25 cellular contexts compared by ENCODE assay signal in genomic region chr4:103095080-103095479, GRCh38.
"Had no signal": no experiment of that assay in that cellular context is flagged by ENCODE, and none has a peak within 500 bp of the region (broad histone marks: within the 10 kb centered on the region; RNA-seq: fewer than 3 reads in every experiment).

No MANE protein-coding gene starts in this region.

- H3K27me3 ChIP-seq: ascending aorta, cardiac muscle cell, gastroesophageal sphincter, neutrophil, ovary, thyroid gland, upper lobe of left lung, vagina had no signal

- H3K4me1 ChIP-seq: prostate gland had no signal

- H3K9me3 ChIP-seq: ascending aorta, gastroesophageal sphincter, left ventricle myocardium inferior, neutrophil, ovary, prostate gland, thyroid gland, upper lobe of left lung, vagina had no signal

- H3K36me3 ChIP-seq: neutrophil, ovary had no signal

- H3K4me3 ChIP-seq: ascending aorta, cardiac muscle cell, coronary artery, gastroesophageal sphincter, left ventricle myocardium inferior, ovary, prostate gland, thyroid gland, upper lobe of left lung, vagina had no signal

- H3K27ac ChIP-seq: ascending aorta, cardiac muscle cell, coronary artery, gastroesophageal sphincter, left ventricle myocardium inferior, neutrophil, ovary, prostate gland, thyroid gland, upper lobe of left lung, vagina had no signal

- DNase-seq: activated B cell treated with CpG ODN at 0.5 μM for 24 hours; activated CD4-positive, alpha-beta T cell treated with anti-CD3 and anti-CD28 coated beads, Interleukin-2, amount 50 U/mL, for 4 hours; activated effector memory CD4-positive, alpha-beta T cell treated with anti-CD3 and anti-CD28 coated beads, Interleukin-2, amount 50 U/mL, for 16 hours; activated naive CD4-positive, alpha-beta T cell treated with anti-CD3 and anti-CD28 coated beads, Interleukin-2, amount 10 ng/mL, durations not matched to agents 7 days and 5 days; activated naive CD8-positive, alpha-beta T cell treated with anti-CD3 and anti-CD28 coated beads, Interleukin-2, amount 10 ng/mL, durations not matched to agents 7 days and 5 days; effector memory CD8-positive, alpha-beta T cell; erythroblast; kidney glomerular epithelial cell; left ventricle myocardium inferior; naive B cell; nephron progenitor cell; ovary; right cardiac atrium; stimulated activated CD4-positive, alpha-beta T cell treated with anti-CD3 and anti-CD28 coated beads, Interleukin-2, amount 100 ng/mL, for 48 hours; stimulated activated naive CD8-positive, alpha-beta T cell treated with anti-CD3 and anti-CD28 coated beads, Interleukin-15, Interleukin-2, amounts not matched to agents 100 U/mL and 50 U/mL, for 24 hours; T-helper 2 cell; thyroid gland; upper lobe of left lung had no signal

- ATAC-seq: effector memory CD8-positive, alpha-beta T cell; gastroesophageal sphincter; right cardiac atrium; stimulated activated naive CD8-positive, alpha-beta T cell treated with anti-CD3 and anti-CD28 coated beads, Interleukin-15, Interleukin-2, amounts not matched to agents 100 U/mL and 50 U/mL, for 24 hours had no signal
